ENCODE assay signal across 12 cellular contexts in the genomic region with DNA sequence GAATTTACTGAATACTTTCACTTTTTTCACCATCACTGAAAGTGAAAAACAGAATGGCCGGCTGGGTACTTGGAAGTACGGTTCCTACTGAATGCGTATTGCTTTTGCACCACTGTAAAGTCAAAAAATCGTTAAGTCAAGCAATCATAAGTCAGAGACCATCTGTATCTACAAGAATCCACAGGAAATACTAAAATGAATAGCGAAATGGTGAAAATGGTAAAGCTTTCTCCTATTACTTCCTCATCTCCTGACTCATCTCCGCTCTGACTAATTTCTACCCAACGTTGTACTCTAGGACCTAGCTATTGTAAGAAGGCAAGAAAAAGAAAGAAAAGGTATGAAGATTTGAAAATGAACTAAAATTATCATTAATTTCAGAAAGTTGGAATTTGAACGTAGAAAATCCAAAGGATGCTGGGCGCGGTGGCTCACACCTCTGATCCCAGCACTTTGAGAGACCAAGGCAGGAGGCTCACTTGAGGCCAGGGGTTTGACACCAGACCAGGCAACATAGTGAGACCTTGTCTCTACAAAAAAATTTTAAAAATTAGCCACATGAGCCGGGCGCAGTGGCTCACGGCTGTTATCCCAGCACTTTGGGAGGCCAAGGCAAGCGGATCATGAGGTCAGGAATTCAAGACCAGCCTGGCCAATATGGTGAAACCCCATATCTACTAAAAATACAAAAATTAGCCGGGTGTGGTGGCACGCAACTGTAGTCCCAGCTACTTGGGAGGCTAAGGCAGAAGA. TPM values are rescaled to one million over a fixed set of nuclear protein-coding genes. Genes with fewer than 3 reads are reported as not detected.
A peak's percentile ranks its signal among the peaks of the same experiment; 100 is the strongest.
DNase-seq lines count a peak whose midpoint lies in the region; ATAC-seq and TF ChIP-seq lines count a peak whose summit lies in the region.
"Had no signal": no experiment of that assay in that cellular context is flagged by ENCODE, and none has a peak within 500 bp of the region (broad histone marks: within the 10 kb centered on the region; RNA-seq: fewer than 3 reads in every experiment).

No MANE protein-coding gene starts in this region.

- TF ChIP-seq CTCF in NB4 (IDR thresholded peaks at IDR 0.05; ENCODE audit: low read depth, low read length) (no peak), astrocyte of the spinal cord (IDR thresholded peaks at IDR 0.05; ENCODE audit: low read depth, low read length) (no peak), heart right ventricle (IDR thresholded peaks at IDR 0.05) (no peak)

- peak; percentile 32 to 49 for ATAC-seq in activated T-cell treated with anti-CD3 and anti-CD28 coated beads, Interleukin-2, amount 50 U/mL, for 4 hours
- peak; percentile 71 for ATAC-seq in stimulated activated memory B cell treated with anti-CD40 and anti-IgM and Interleukin-4, amounts not matched to agents 10 μg/mL and 1 μg/mL and 100 μg/mL, for 72 hours
- no peak for ATAC-seq in heart right ventricle
- ATAC-seq: left cardiac atrium had no signal

- H3K27ac Mint-ChIP-seq in stimulated activated memory B cell treated with anti-CD40 and anti-IgM and Interleukin-4, amounts not matched to agents 10 μg/mL and 1 μg/mL and 100 μg/mL, for 72 hours: peak overlapping the region; percentile 86

- TF ChIP-seq POLR2A in NB4 (IDR thresholded peaks at IDR 0.05; ENCODE audit: extremely low read depth, insufficient read length): no peak

- H3K27me3 ChIP-seq in heart right ventricle: peaks cover 0 to 3% (median 0%) of the 10 kb centered on the region in 7 donors
- H3K27me3 ChIP-seq: vagina had no signal

- H3K4me1 ChIP-seq in heart right ventricle: peaks cover 3 to 64% (median 10%) of the 10 kb centered on the region in 9 donors

- intact Hi-C loops in heart right ventricle (cut with DNase I): no loop called here

- H3K9me3 Mint-ChIP-seq in activated T-cell treated with anti-CD3 and anti-CD28 coated beads, Interleukin-2, amount 50 U/mL, for 4 hours: no peaks in the 10 kb centered on the region
- H3K9me3 Mint-ChIP-seq in stimulated activated memory B cell treated with anti-CD40 and anti-IgM and Interleukin-4, amounts not matched to agents 10 μg/mL and 1 μg/mL and 100 μg/mL, for 72 hours: peaks cover 3% of the 10 kb centered on the region

- no peak for DNase-seq in activated T-cell treated with anti-CD3 and anti-CD28 coated beads, Interleukin-2, amount 50 U/mL, for 4 hours
- DNase-seq in activated T-cell treated with anti-CD3 and anti-CD28 coated beads, Interleukin-2, amount 50 U/mL, for 1 hour: no peak
- peak; percentile 84 for DNase-seq in NB4 (ENCODE audit: low read depth)
- DNase-seq in astrocyte of the spinal cord (ENCODE audit: low read depth, low spot score): peak; percentile 89
- no peak for DNase-seq in heart right ventricle
- DNase-seq in dedifferentiated amniotic fluid mesenchymal stem cell (ENCODE audit: extremely low spot score): no peak
- no peak for DNase-seq in medulla oblongata (ENCODE audit: extremely low spot score)
- DNase-seq: cortex of kidney, left cardiac atrium, NCI-H526 treated with DMSO at 0.1 percent for 48 hours had no signal

- no peaks in the 10 kb centered on the region for H3K27me3 Mint-ChIP-seq in activated T-cell treated with anti-CD3 and anti-CD28 coated beads, Interleukin-2, amount 50 U/mL, for 4 hours (ENCODE audit: low read depth)
- no peaks in the 10 kb centered on the region for H3K27me3 Mint-ChIP-seq in stimulated activated memory B cell treated with anti-CD40 and anti-IgM and Interleukin-4, amounts not matched to agents 10 μg/mL and 1 μg/mL and 100 μg/mL, for 72 hours

- H3K27ac ChIP-seq in heart right ventricle: peak overlapping the region in 1 of 10 donors; percentile 77
- H3K27ac ChIP-seq: vagina had no signal

- H3K9me3 ChIP-seq in heart right ventricle: no peaks in the 10 kb centered on the region
- H3K9me3 ChIP-seq: vagina had no signal

- peak overlapping the region; percentile 20 for H3K4me3 Mint-ChIP-seq in activated T-cell treated with anti-CD3 and anti-CD28 coated beads, Interleukin-2, amount 50 U/mL, for 4 hours
- H3K4me3 Mint-ChIP-seq in stimulated activated memory B cell treated with anti-CD40 and anti-IgM and Interleukin-4, amounts not matched to agents 10 μg/mL and 1 μg/mL and 100 μg/mL, for 72 hours: peak overlapping the region; percentile 34

- H3K36me3 Mint-ChIP-seq in activated T-cell treated with anti-CD3 and anti-CD28 coated beads, Interleukin-2, amount 50 U/mL, for 4 hours (ENCODE audit: insufficient read depth): no peaks in the 10 kb centered on the region
- H3K36me3 Mint-ChIP-seq in stimulated activated memory B cell treated with anti-CD40 and anti-IgM and Interleukin-4, amounts not matched to agents 10 μg/mL and 1 μg/mL and 100 μg/mL, for 72 hours: peaks cover 5% of the 10 kb centered on the region

- in situ Hi-C loops in astrocyte of the spinal cord (cut with HindIII; ENCODE audit: low sequenced_read_pairs): no loop called here

- no peak overlapping the region for H3K4me3 ChIP-seq in NB4 (ENCODE audit: low read depth, low read length)
- no peak overlapping the region for H3K4me3 ChIP-seq in astrocyte of the spinal cord (ENCODE audit: low read depth, low read length)
- H3K4me3 ChIP-seq in heart right ventricle: no peak overlapping the region
- H3K4me3 ChIP-seq: vagina had no signal

- H3K4me1 Mint-ChIP-seq in activated T-cell treated with anti-CD3 and anti-CD28 coated beads, Interleukin-2, amount 50 U/mL, for 4 hours (ENCODE audit: low read depth): peaks cover 49% of the 10 kb centered on the region
- peaks cover 40% of the 10 kb centered on the region for H3K4me1 Mint-ChIP-seq in stimulated activated memory B cell treated with anti-CD40 and anti-IgM and Interleukin-4, amounts not matched to agents 10 μg/mL and 1 μg/mL and 100 μg/mL, for 72 hours

- H3K36me3 ChIP-seq in heart right ventricle: no peaks in the 10 kb centered on the region
- H3K36me3 ChIP-seq: vagina had no signal

- WGBS in heart right ventricle, 2 donors: 91 to 94% methylated on average over 16 of the region's 16 CpGs

RNA-seq across cellular contexts. Expression of a gene that starts 5.3 kb away (rescaled TPM):
- total RNA-seq in activated T-cell treated with anti-CD3 and anti-CD28 coated beads, Interleukin-2, amount 50 U/mL, for 4 hours: 10 to 100 TPM; 55.1 to 72.2 (median 58.3) TPM
- 1 to 10 TPM; 1.5 to 6.4 (median 2.0) TPM for total RNA-seq in heart right ventricle
- polyA plus RNA-seq in heart right ventricle: 1 to 10 TPM; 2.7 to 3.2 TPM

RNA-seq across cellular contexts. Expression of a gene that starts 39.0 kb away (rescaled TPM):
- total RNA-seq in activated T-cell treated with anti-CD3 and anti-CD28 coated beads, Interleukin-2, amount 50 U/mL, for 4 hours: 10 to 100 TPM; 14.6 to 18.4 (median 16.8) TPM
- 1 to 10 TPM in 2 of 10 donors, under 1 TPM in 8; 0.19 to 4.1 (median 0.82) TPM for total RNA-seq in heart right ventricle
- polyA plus RNA-seq in heart right ventricle: under 1 TPM; 0.35 to 0.88 TPM

RNA-seq across cellular contexts. Expression of a gene that starts 40.6 kb away (rescaled TPM):
- 1 to 10 TPM; 2.9 to 3.8 (median 3.3) TPM for total RNA-seq in activated T-cell treated with anti-CD3 and anti-CD28 coated beads, Interleukin-2, amount 50 U/mL, for 4 hours
- total RNA-seq in heart right ventricle: 1 to 10 TPM; 1.2 to 3.1 (median 2.4) TPM
- polyA plus RNA-seq in heart right ventricle: 1 to 10 TPM; 2.9 to 3.5 TPM

RNA-seq across cellular contexts. Expression of a gene that starts 48.0 kb away (rescaled TPM):
- total RNA-seq in activated T-cell treated with anti-CD3 and anti-CD28 coated beads, Interleukin-2, amount 50 U/mL, for 4 hours: under 1 TPM; under 0.01 to 0.08 (median 0.05) TPM
- 10 to 100 TPM in 1 of 10 donors, 1 to 10 TPM in 9; 1.1 to 29.5 (median 2.6) TPM for total RNA-seq in heart right ventricle
- polyA plus RNA-seq in heart right ventricle: 1 to 10 TPM; 3.5 to 4.0 TPM

Comparison
In these comparisons a context has a peak if more than half of its experiments do, and no peak if none do; other contexts are left out.
1. ATAC-seq: peak in activated T-cell treated with anti-CD3 and anti-CD28 coated beads, Interleukin-2, amount 50 U/mL, for 4 hours (2 of 2) and stimulated activated memory B cell treated with anti-CD40 and anti-IgM and Interleukin-4, amounts not matched to agents 10 μg/mL and 1 μg/mL and 100 μg/mL, for 72 hours (single experiment); none in heart right ventricle (0 of 8).
2. DNase-seq: peak in NB4 (single experiment) and astrocyte of the spinal cord (single experiment); none in activated T-cell treated with anti-CD3 and anti-CD28 coated beads, Interleukin-2, amount 50 U/mL, for 4 hours (single experiment), activated T-cell treated with anti-CD3 and anti-CD28 coated beads, Interleukin-2, amount 50 U/mL, for 1 hour (single experiment), heart right ventricle (0 of 2), dedifferentiated amniotic fluid mesenchymal stem cell (single experiment) and medulla oblongata (single experiment).
3. RNA of a gene that starts 5.3 kb away (total RNA-seq): 55.1 to 72.2 TPM in activated T-cell treated with anti-CD3 and anti-CD28 coated beads, Interleukin-2, amount 50 U/mL, for 4 hours; 1.5 to 6.4 TPM in heart right ventricle; every median in the first group is over 4 times any median in the second.